ENCODE assay signal across 15 cellular contexts in genomic region chr11:102026217-102026616, GRCh38. TPM values are rescaled to one million over a fixed set of nuclear protein-coding genes. Genes with fewer than 3 reads are reported as not detected.
A peak's percentile ranks its signal among the peaks of the same experiment; 100 is the strongest.
DNase-seq lines count a peak whose midpoint lies in the region; ATAC-seq and TF ChIP-seq lines count a peak whose summit lies in the region.
"Had no signal": no experiment of that assay in that cellular context is flagged by ENCODE, and none has a peak within 500 bp of the region (broad histone marks: within the 10 kb centered on the region; RNA-seq: fewer than 3 reads in every experiment).

No MANE protein-coding gene starts in this region.

- 41% methylated on average over 4 of the region's 4 CpGs for WGBS in mesenchymal stem cell
- 42 to 47% methylated on average over 4 of the region's 4 CpGs for WGBS in upper lobe of left lung, 2 donors

- H3K4me3 Mint-ChIP-seq in activated CD4-positive, alpha-beta T cell treated with anti-CD3 and anti-CD28 coated beads, Interleukin-2, amount 10 ng/mL, durations not matched to agents 24 days and 14 days = no peak overlapping the region
- H3K4me3 Mint-ChIP-seq: CD4-positive, alpha-beta T cell; H9 had no signal

- no peaks in the 10 kb centered on the region for H3K79me1 ChIP-seq in mesenchymal stem cell (replicated peaks; ENCODE audit: low read length, poor library complexity, severe bottlenecking)

- no peak overlapping the region for H3K27ac ChIP-seq in PC-9
- H3K27ac ChIP-seq in foreskin keratinocyte = no peak overlapping the region
- H3K27ac ChIP-seq in mesenchymal stem cell (ENCODE audit: low read length, poor library complexity, severe bottlenecking) = no peak overlapping the region
- H3K27ac ChIP-seq in upper lobe of left lung = peak overlapping the region in 3 of 4 donors; percentile 44 to 66 (median 54)
- H3K27ac ChIP-seq: SJCRH30 had no signal

- H3K4me1 Mint-ChIP-seq in activated CD4-positive, alpha-beta T cell treated with anti-CD3 and anti-CD28 coated beads, Interleukin-2, amount 10 ng/mL, durations not matched to agents 24 days and 14 days = no peaks in the 10 kb centered on the region

- H3K9ac ChIP-seq in mesenchymal stem cell (ENCODE audit: low read length) = no peak overlapping the region

- H3K36me3 ChIP-seq in PC-9 (ENCODE audit: low read depth) (no peaks in the 10 kb centered on the region), mesenchymal stem cell (ENCODE audit: control insufficient read depth in 1 of 2, insufficient read depth in 2 of 2, low read depth in 1 of 2, low read length in 2 of 2) (no peaks in the 10 kb centered on the region), upper lobe of left lung (no peaks in the 10 kb centered on the region)
- H3K36me3 ChIP-seq: BE2C, SJCRH30 had no signal

- H4K91ac ChIP-seq in mesenchymal stem cell (ENCODE audit: low read length) = no peak overlapping the region

- H2BK12ac ChIP-seq in mesenchymal stem cell (ENCODE audit: low read length in 2 of 2) = no peak overlapping the region

- CTCF ChIA-PET in PC-9 (lab: Charles Lee) = no interaction called here

- H3K27me3 ChIP-seq in PC-9 (ENCODE audit: insufficient read depth, low read depth) = no peaks in the 10 kb centered on the region
- H3K27me3 ChIP-seq in foreskin keratinocyte = no peaks in the 10 kb centered on the region
- H3K27me3 ChIP-seq in mesenchymal stem cell (ENCODE audit: control insufficient read depth in 1 of 2, insufficient read depth in 1 of 2, low read length in 2 of 2) = no peaks in the 10 kb centered on the region
- no peaks in the 10 kb centered on the region for H3K27me3 ChIP-seq in upper lobe of left lung
- H3K27me3 ChIP-seq: SJCRH30 had no signal

- intact Hi-C loops in PC-9 (cut with micrococcal nuclease; ENCODE audit: unreplicated experiment) = no loop called here
- intact Hi-C loops in activated CD4-positive, alpha-beta T cell treated with anti-CD3 and anti-CD28 coated beads, Interleukin-2, amount 10 ng/mL, durations not matched to agents 24 days and 14 days (cut with micrococcal nuclease) = no loop called here

- peaks cover 9% of the 10 kb centered on the region for H3K27me3 Mint-ChIP-seq in activated CD4-positive, alpha-beta T cell treated with anti-CD3 and anti-CD28 coated beads, Interleukin-2, amount 10 ng/mL, durations not matched to agents 24 days and 14 days

- no peak overlapping the region for H2BK5ac ChIP-seq in mesenchymal stem cell (ENCODE audit: low read depth, low read length, poor library complexity, severe bottlenecking)

- H3K36me3 Mint-ChIP-seq in activated CD4-positive, alpha-beta T cell treated with anti-CD3 and anti-CD28 coated beads, Interleukin-2, amount 10 ng/mL, durations not matched to agents 24 days and 14 days (ENCODE audit: low read depth) = no peaks in the 10 kb centered on the region

- no TSS peak for BruUV-seq in PC-9 (replicated peaks; lab: Mats Ljungman, UMichigan)

- H3K4me3 ChIP-seq in PC-9 = no peak overlapping the region
- H3K4me3 ChIP-seq in mesenchymal stem cell (ENCODE audit: insufficient read depth in 1 of 2, low read depth in 1 of 2, low read length in 2 of 2) = no peak overlapping the region
- H3K4me3 ChIP-seq in upper lobe of left lung = no peak overlapping the region
- H3K4me3 ChIP-seq: SJCRH30 had no signal

- no peaks in the 10 kb centered on the region for H3K79me2 ChIP-seq in PC-9 (ENCODE audit: low read depth)

- H3K4me2 ChIP-seq in PC-9 (peak overlapping the region; percentile 3; the same call in 1 of the 2 replicates), mesenchymal stem cell (ENCODE audit: low read length, poor library complexity, severe bottlenecking) (no peak overlapping the region)

- H3K4ac ChIP-seq in mesenchymal stem cell (ENCODE audit: low read depth in 1 of 2, low read length in 2 of 2) = no peak overlapping the region

- no peak overlapping the region for H4K8ac ChIP-seq in mesenchymal stem cell (ENCODE audit: low read length)

- no peak for TF ChIP-seq POLR2A in upper lobe of left lung (IDR thresholded peaks at IDR 0.05)

- H3K4me1 ChIP-seq in PC-9 (replicated peaks; ENCODE audit: insufficient read depth) (0 out of 2 replicates have a peak, but pooled peaks cover 15% of the 10 kb centered on the region), foreskin keratinocyte (peaks cover 3% of the 10 kb centered on the region), mesenchymal stem cell (ENCODE audit: control insufficient read depth, insufficient read depth, low read depth, low read length) (no peaks in the 10 kb centered on the region), upper lobe of left lung (peaks cover 0 to 15% (median 3%) of the 10 kb centered on the region in 4 donors)
- H3K4me1 ChIP-seq: BE2C, SJCRH30 had no signal

- peak; percentile 16 for ATAC-seq in foreskin keratinocyte
- ATAC-seq in upper lobe of left lung (ENCODE audit: low FRiP score in 2 of 2) = peak; percentile 46 to 79

- H2AFZ ChIP-seq in PC-9 (no peak overlapping the region), mesenchymal stem cell (ENCODE audit: low read depth, low read length) (no peak overlapping the region)

- no peak overlapping the region for H3K14ac ChIP-seq in mesenchymal stem cell (ENCODE audit: low read length in 2 of 2)

- no peaks in the 10 kb centered on the region for H3F3A ChIP-seq in PC-9 (ENCODE audit: insufficient read depth, low read depth)

- DNase-seq in PC-9 = peak in 1 of 2 experiments; percentile 55
- no peak for DNase-seq in foreskin keratinocyte
- DNase-seq in mesenchymal stem cell = peak; percentile 33
- peak in 1 of 2 donors; percentile 72 for DNase-seq in upper lobe of left lung
- DNase-seq in activated CD4-positive, alpha-beta T cell treated with anti-CD3 and anti-CD28 coated beads, Interleukin-2, amount 10 ng/mL, durations not matched to agents 24 days and 14 days = no peak
- DNase-seq in SKM-1 treated with dmso at 0.1 percent for 144 hours (lab: John Stamatoyannopoulos, UW; ENCODE audit: unreplicated experiment) = no peak
- DNase-seq in activated CD4-positive, alpha-beta T cell treated with anti-CD3 and anti-CD28 coated beads for 1 hour = no peak
- DNase-seq: BE2C; CD4-positive, alpha-beta T cell; H9; KBM-7; NCI-H1436; NCI-H2029; NCI-H748 treated with DMSO at 0.1 percent for 48 hours; SJCRH30 had no signal

- no peak overlapping the region for H2AK5ac ChIP-seq in mesenchymal stem cell (ENCODE audit: low read length, severe bottlenecking)

- H3K9me2 ChIP-seq in PC-9 (ENCODE audit: insufficient read depth) = no peaks in the 10 kb centered on the region

- no peaks in the 10 kb centered on the region for H3K9me3 ChIP-seq in PC-9 (ENCODE audit: insufficient read depth, low read depth)
- no peaks in the 10 kb centered on the region for H3K9me3 ChIP-seq in mesenchymal stem cell (ENCODE audit: control insufficient read depth, low read length)
- H3K9me3 ChIP-seq in upper lobe of left lung = no peaks in the 10 kb centered on the region
- H3K9me3 ChIP-seq: BE2C, SJCRH30 had no signal

- TF ChIP-seq CTCF in PC-9 (conservative IDR thresholded peaks at IDR 0.05) (no peak), foreskin keratinocyte (conservative IDR thresholded peaks at IDR 0.05) (no peak), upper lobe of left lung (IDR thresholded peaks at IDR 0.05) (no peak)

- H4K20me1 ChIP-seq in PC-9 (ENCODE audit: insufficient read depth) = no peaks in the 10 kb centered on the region

- no peak overlapping the region for H3K27ac Mint-ChIP-seq in activated CD4-positive, alpha-beta T cell treated with anti-CD3 and anti-CD28 coated beads, Interleukin-2, amount 10 ng/mL, durations not matched to agents 24 days and 14 days
- H3K27ac Mint-ChIP-seq: CD4-positive, alpha-beta T cell had no signal

- H3K18ac ChIP-seq in mesenchymal stem cell (ENCODE audit: low read depth in 1 of 2, low read length in 2 of 2) = no peak overlapping the region

- no peak overlapping the region for H2BK120ac ChIP-seq in mesenchymal stem cell (ENCODE audit: low read depth, low read length)

- H2BK15ac ChIP-seq in mesenchymal stem cell (ENCODE audit: low read depth, poor library complexity, severe bottlenecking) = no peak overlapping the region

- no peak overlapping the region for H3K23ac ChIP-seq in mesenchymal stem cell (ENCODE audit: low read length in 2 of 2)

- POLR2A ChIA-PET in PC-9 (lab: Charles Lee; ENCODE audit: unreplicated experiment) = interaction anchor here (0.6 to 0.7 kb wide), 2 partner anchors 895 to 1149 kb away, joined by 4 to 8 read pairs; no protein-coding TSS in a partner anchor

- no peaks in the 10 kb centered on the region for H3K9me3 Mint-ChIP-seq in activated CD4-positive, alpha-beta T cell treated with anti-CD3 and anti-CD28 coated beads, Interleukin-2, amount 10 ng/mL, durations not matched to agents 24 days and 14 days
- H3K9me3 Mint-ChIP-seq: CD4-positive, alpha-beta T cell; H9 had no signal

- TF ChIP-seq EP300 in upper lobe of left lung (IDR thresholded peaks at IDR 0.05) = peak in 1 of 4 donors; percentile 90

RNA-seq across cellular contexts. Expression of gene CFAP300, which starts 21.0 kb away (rescaled TPM):
- total RNA-seq in PC-9 (2021) (1.9 and 2.2 TPM in 2 replicates), foreskin keratinocyte (3.1 and 3.5 TPM in 2 replicates), upper lobe of left lung (10 to 100 TPM in 1 of 6 donors, 1 to 10 TPM in 5; 1.2 to 15.9 (median 4.2) TPM)
- polyA plus RNA-seq in foreskin keratinocyte = 3.1 and 3.7 TPM in 2 replicates
- polyA plus RNA-seq in mesenchymal stem cell (2013, experiment 1 of 2) = 1.9 TPM
- polyA plus RNA-seq in mesenchymal stem cell (2013, experiment 2 of 2) = 2.2 TPM
- not detected in 2 replicates for total RNA-seq in activated CD4-positive, alpha-beta T cell treated with anti-CD3 and anti-CD28 coated beads, Interleukin-2, amount 10 ng/mL, durations not matched to agents 24 days and 14 days
- total RNA-seq: CD4-positive, alpha-beta T cell; SJCRH30 had no signal

Comparison
In these comparisons a context has a peak if more than half of its experiments do, and no peak if none do; other contexts are left out.
1. H3K27ac ChIP-seq: peak in upper lobe of left lung (3 of 4); none in PC-9 (single experiment), foreskin keratinocyte (single experiment) and mesenchymal stem cell (single experiment).